Comparison of ENCODE assay signal across 8 cellular contexts in the genomic region with DNA sequence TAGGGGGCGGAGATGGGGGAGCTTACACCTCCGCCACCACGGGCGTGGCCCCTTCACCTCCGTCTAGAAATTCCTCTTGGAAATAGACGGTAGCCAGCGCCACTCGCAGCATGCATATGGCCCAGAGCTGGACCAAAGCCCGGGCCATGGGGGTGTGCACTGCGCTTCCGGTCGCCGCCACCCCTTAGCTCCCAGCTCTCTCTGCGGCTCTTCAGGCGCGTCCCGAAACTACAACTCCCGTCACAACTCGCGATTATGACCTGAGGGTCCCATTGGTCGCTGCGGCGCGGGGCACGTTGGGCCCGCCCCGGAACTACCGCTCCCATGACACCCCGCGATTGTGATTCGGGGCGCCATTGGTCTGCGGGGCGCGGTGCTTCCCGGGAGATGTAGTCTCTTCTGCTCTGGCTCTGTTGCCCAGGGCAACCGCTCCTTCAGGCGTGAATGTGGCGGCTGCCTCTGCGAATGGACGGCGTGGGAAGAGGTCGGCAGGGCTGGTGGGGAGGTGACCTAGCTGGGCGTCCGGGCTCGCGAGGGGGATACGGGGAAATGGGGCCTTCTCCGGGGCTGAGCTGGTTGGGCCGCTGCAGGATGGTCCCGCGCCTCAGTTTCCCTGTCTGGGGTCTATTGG. TPM values are rescaled to one million over a fixed set of nuclear protein-coding genes. Genes with fewer than 3 reads are reported as not detected.
DNase-seq lines count a peak whose midpoint lies in the region; ATAC-seq and TF ChIP-seq lines count a peak whose summit lies in the region.

Gene C19orf44, plus strand, starts transcription at position 413 of the 631 bp plus-strand sequence. CDS start 4,399 bp downstream, outside the sequence.
A gene with protein sequence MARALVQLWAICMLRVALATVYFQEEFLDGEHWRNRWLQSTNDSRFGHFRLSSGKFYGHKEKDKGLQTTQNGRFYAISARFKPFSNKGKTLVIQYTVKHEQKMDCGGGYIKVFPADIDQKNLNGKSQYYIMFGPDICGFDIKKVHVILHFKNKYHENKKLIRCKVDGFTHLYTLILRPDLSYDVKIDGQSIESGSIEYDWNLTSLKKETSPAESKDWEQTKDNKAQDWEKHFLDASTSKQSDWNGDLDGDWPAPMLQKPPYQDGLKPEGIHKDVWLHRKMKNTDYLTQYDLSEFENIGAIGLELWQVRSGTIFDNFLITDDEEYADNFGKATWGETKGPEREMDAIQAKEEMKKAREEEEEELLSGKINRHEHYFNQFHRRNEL (minus strand): TSS at position 186 of the 631 bp plus-strand sequence. CDS start 38 bp downstream, at position 148.

- TF ChIP-seq CTCF in Loucy (conservative IDR thresholded peaks at IDR 0.05; ENCODE audit: low read length) (no peak), RWPE2 (IDR thresholded peaks at IDR 0.05; ENCODE audit: poor library complexity, severe bottlenecking) (no peak), fibroblast of pulmonary artery (IDR thresholded peaks at IDR 0.05; ENCODE audit: low read length, missing control alignments) (no peak)

- peak within 1 kb of the TSS; percentile 51 for H3K9ac ChIP-seq in Loucy (ENCODE audit: low read depth, low read length, poor library complexity, severe bottlenecking)

- peak within 1 kb of the TSS; percentile 91 for H3K4me3 Mint-ChIP-seq in natural killer cell treated with Interleukin-12 subunit alpha and Interleukin-12 subunit beta and Interleukin-15 and Interleukin-18, amount 100 ng/mL, for 72 hours

- no peaks in the 10 kb centered on the region for H3K9me3 Mint-ChIP-seq in natural killer cell treated with Interleukin-12 subunit alpha and Interleukin-12 subunit beta and Interleukin-15 and Interleukin-18, amount 100 ng/mL, for 72 hours

- H3K27me3 Mint-ChIP-seq in natural killer cell treated with Interleukin-12 subunit alpha and Interleukin-12 subunit beta and Interleukin-15 and Interleukin-18, amount 100 ng/mL, for 72 hours, result no peaks in the 10 kb centered on the region

- no peaks in the 10 kb centered on the region for H3K36me3 Mint-ChIP-seq in natural killer cell treated with Interleukin-12 subunit alpha and Interleukin-12 subunit beta and Interleukin-15 and Interleukin-18, amount 100 ng/mL, for 72 hours

- no peaks in the 10 kb centered on the region for H3F3A ChIP-seq in Loucy (ENCODE audit: low read depth)

- peak; percentile 99 for DNase-seq in ELR (ENCODE audit: low read depth)
- peak; percentile 97 for DNase-seq in H7
- peak; percentile 97 for DNase-seq in RWPE2 (ENCODE audit: low spot score)
- peak; percentile 96 for DNase-seq in activated effector memory CD4-positive, alpha-beta T cell treated with Interleukin-2 at 50 U/mL for 16 hours
- peak; percentile 99 for DNase-seq in fibroblast of pulmonary artery (ENCODE audit: low read depth)
- peak; percentile 99 for DNase-seq in natural killer cell treated with Interleukin-12 subunit alpha and Interleukin-12 subunit beta and Interleukin-15 and Interleukin-18, amount 100 ng/mL, for 72 hours (ENCODE audit: low spot score)
- DNase-seq in stimulated activated naive CD4-positive, alpha-beta T cell treated with Interleukin-2 at 50 U/mL for 16 hours (lab: John Stamatoyannopoulos, UW), result peak; percentile 97

- peak within 1 kb of the TSS; percentile 69 for H3K4me2 ChIP-seq in Loucy (ENCODE audit: low read depth, low read length, poor library complexity, severe bottlenecking)

- no peaks in the 10 kb centered on the region for H3K79me2 ChIP-seq in Loucy (ENCODE audit: insufficient read depth, low read length)

- no peaks in the 10 kb centered on the region for H4K20me1 ChIP-seq in Loucy (ENCODE audit: insufficient read depth, low read length, poor library complexity, severe bottlenecking)

- H2AFZ ChIP-seq in Loucy (ENCODE audit: low read length), result peak within 1 kb of the TSS; percentile 97

- H3K27me3 ChIP-seq in H7 (ENCODE audit: control insufficient read depth, insufficient read depth, low read length), result no peaks in the 10 kb centered on the region
- no peaks in the 10 kb centered on the region for H3K27me3 ChIP-seq in Loucy (ENCODE audit: insufficient read depth, low read length, poor library complexity, severe bottlenecking)
- no peaks in the 10 kb centered on the region for H3K27me3 ChIP-seq in RWPE2 (ENCODE audit: insufficient read depth, poor library complexity, severe bottlenecking)

- H3K4me1 ChIP-seq in Loucy (ENCODE audit: insufficient read depth, low read length, poor library complexity, severe bottlenecking) (peaks cover 5% of the 10 kb centered on the region), RWPE2 (ENCODE audit: insufficient read depth, poor library complexity, severe bottlenecking) (no peaks in the 10 kb centered on the region)

- peak within 1 kb of the TSS; percentile 71 for H3K4me3 ChIP-seq in H7 (ENCODE audit: insufficient read depth, low read depth, low read length)
- H3K4me3 ChIP-seq in Loucy (ENCODE audit: low read length, poor library complexity, severe bottlenecking), result peak within 1 kb of the TSS; percentile 76
- H3K4me3 ChIP-seq in RWPE2 (ENCODE audit: severe bottlenecking), result peak within 1 kb of the TSS; percentile 76
- peak within 1 kb of the TSS; percentile 90 for H3K4me3 ChIP-seq in fibroblast of pulmonary artery (replicated peaks; ENCODE audit: low read depth, low read length)

- H3K27ac ChIP-seq in RWPE2 (ENCODE audit: poor library complexity, severe bottlenecking), result no peak within 1 kb of the TSS

- H3K9me3 ChIP-seq in Loucy (ENCODE audit: insufficient read depth, low read depth, low read length) (no peaks in the 10 kb centered on the region), RWPE2 (ENCODE audit: severe bottlenecking) (no peaks in the 10 kb centered on the region)

- H3K9me2 ChIP-seq in Loucy (replicated peaks; ENCODE audit: low read depth, low read length), result no peaks in the 10 kb centered on the region

- ATAC-seq in RWPE2 (ENCODE audit: low read depth), result peak; percentile 99
- ATAC-seq in natural killer cell treated with Interleukin-12 subunit alpha and Interleukin-12 subunit beta and Interleukin-15 and Interleukin-18, amount 100 ng/mL, for 72 hours, result peak; percentile 99 to 100

- peaks cover 9 to 12% of the 10 kb centered on the region in 2 donors for H3K4me1 Mint-ChIP-seq in natural killer cell treated with Interleukin-12 subunit alpha and Interleukin-12 subunit beta and Interleukin-15 and Interleukin-18, amount 100 ng/mL, for 72 hours (ENCODE audit: low read depth in 2 of 2)

- H3K36me3 ChIP-seq in H7 (replicated peaks; ENCODE audit: control insufficient read depth, insufficient read depth, low read length) (peaks cover under 1% of the 10 kb centered on the region; the same call in 1 of the 2 replicates), Loucy (ENCODE audit: insufficient read depth, low read length) (no peaks in the 10 kb centered on the region), RWPE2 (ENCODE audit: low read depth) (no peaks in the 10 kb centered on the region)

- peak within 1 kb of the TSS; percentile 91 to 92 for H3K27ac Mint-ChIP-seq in natural killer cell treated with Interleukin-12 subunit alpha and Interleukin-12 subunit beta and Interleukin-15 and Interleukin-18, amount 100 ng/mL, for 72 hours

RNA-seq across cellular contexts. Expression of gene C19orf44, which starts in this region (rescaled TPM):
- 3.6 and 4.7 TPM in 2 replicates for total RNA-seq in H7 (2014; rRNA removed; shearing (Covaris generic))
- total RNA-seq in natural killer cell treated with Interleukin-12 subunit alpha and Interleukin-12 subunit beta and Interleukin-15 and Interleukin-18, amount 100 ng/mL, for 72 hours, result 1 to 10 TPM; 3.3 to 7.5 TPM

RNA-seq across cellular contexts. Expression of the second gene that starts in this region (rescaled TPM):
- 0.52 and 0.97 TPM in 2 replicates for total RNA-seq in H7 (2014; rRNA removed; shearing (Covaris generic))
- not detected for total RNA-seq in natural killer cell treated with Interleukin-12 subunit alpha and Interleukin-12 subunit beta and Interleukin-15 and Interleukin-18, amount 100 ng/mL, for 72 hours
